ENCODE assay signal across 8 cellular contexts in the genomic region with DNA sequence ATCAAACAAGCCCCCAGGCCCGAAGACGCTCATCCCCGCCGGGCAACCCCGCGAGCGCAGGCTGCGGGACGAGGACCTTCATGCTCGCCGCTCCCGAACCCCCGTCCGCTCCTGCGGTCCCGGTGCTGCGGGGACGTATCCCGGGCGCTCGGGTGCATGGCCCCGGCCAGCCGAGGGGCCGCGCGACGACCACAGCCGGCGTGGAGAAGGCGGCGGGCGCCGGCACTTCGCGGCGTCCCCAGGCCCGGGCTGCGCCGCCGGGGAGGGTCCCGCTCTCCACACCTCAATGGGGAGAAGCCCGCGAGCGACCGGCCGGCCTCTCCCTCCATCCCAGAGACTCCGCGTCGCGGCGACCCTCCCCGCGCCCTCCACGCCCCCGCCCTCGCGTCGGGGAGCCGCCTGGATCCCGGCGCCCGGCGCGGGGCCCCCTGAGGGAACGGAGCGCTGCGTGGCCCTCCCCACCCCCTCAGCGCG. TPM values are rescaled to one million over a fixed set of nuclear protein-coding genes. Genes with fewer than 3 reads are reported as not detected.
DNase-seq lines count a peak whose midpoint lies in the region; ATAC-seq and TF ChIP-seq lines count a peak whose summit lies in the region.

No MANE protein-coding gene starts in this region.

- no TSS peak for BruUV-seq in Caco-2 (replicated peaks; lab: Mats Ljungman, UMichigan)

- H3K27me3 ChIP-seq in Caco-2 (replicated peaks; ENCODE audit: control insufficient read depth, insufficient read depth, low read length) (no peaks in the 10 kb centered on the region), foreskin keratinocyte (no peaks in the 10 kb centered on the region)

- H3K27me3 Mint-ChIP-seq in Caco-2 (ENCODE audit: insufficient read depth, unreplicated experiment) (no peaks in the 10 kb centered on the region), T-cell (peaks cover 15 to 17% of the 10 kb centered on the region in 2 donors)

- H3K4me1 ChIP-seq in Caco-2: peaks cover 48% of the 10 kb centered on the region
- H3K4me1 ChIP-seq in foreskin keratinocyte: peaks cover 26% of the 10 kb centered on the region

- DNase-seq in Caco-2 (no peak), T-cell (peak in 1 of 34 experiments; percentile 2), foreskin keratinocyte (no peak), skeletal muscle cell (ENCODE audit: low read depth) (no peak), dedifferentiated amniotic fluid mesenchymal stem cell (ENCODE audit: extremely low spot score) (no peak), activated gamma-delta T cell (lab: John Stamatoyannopoulos, UW) (no peak), SW 1271 (lab: John Stamatoyannopoulos, UW) (no peak)

- peak overlapping the region; percentile 84 for H3K27ac ChIP-seq in foreskin keratinocyte

- H3K4me3 Mint-ChIP-seq in Caco-2 (ENCODE audit: unreplicated experiment) (peak overlapping the region; percentile 89), T-cell (peak overlapping the region; percentile 72 to 81 (median 79))

- H3K4me3 ChIP-seq in Caco-2 (ENCODE audit: low read depth, low read length) (peak overlapping the region; percentile 50), skeletal muscle cell (ENCODE audit: low read depth, low read length) (peak overlapping the region; percentile 86)

- intact Hi-C loops in Caco-2 (cut with micrococcal nuclease; ENCODE audit: unreplicated experiment): loop anchor here (5.0 kb wide), 3 partner anchors 43 to 232 kb away; no protein-coding TSS in a partner anchor

- H3K4me1 Mint-ChIP-seq in Caco-2 (ENCODE audit: low read depth, unreplicated experiment) (peaks cover 38% of the 10 kb centered on the region), T-cell (peaks cover 10 to 14% (median 11%) of the 10 kb centered on the region in 3 donors)

- H3K9me3 ChIP-seq in Caco-2: no peaks in the 10 kb centered on the region

- H3K27ac Mint-ChIP-seq in Caco-2 (ENCODE audit: unreplicated experiment): peak overlapping the region; percentile 88
- no peak overlapping the region for H3K27ac Mint-ChIP-seq in T-cell

- no peaks in the 10 kb centered on the region for H3K9me3 Mint-ChIP-seq in Caco-2 (ENCODE audit: unreplicated experiment)
- H3K9me3 Mint-ChIP-seq in T-cell: no peaks in the 10 kb centered on the region

- peaks cover 29% of the 10 kb centered on the region for H3K36me3 Mint-ChIP-seq in Caco-2 (ENCODE audit: insufficient read depth, unreplicated experiment)
- H3K36me3 Mint-ChIP-seq in T-cell: no peaks in the 10 kb centered on the region

- POLR2A ChIA-PET in Caco-2 (lab: Charles Lee) (interaction anchor here (0.9 to 1.4 kb wide), 3 partner anchors 8 to 288 kb away, joined by 3 to 5 read pairs (median 3); no protein-coding TSS in a partner anchor), T-cell (lab: Charles Lee) (no interaction called here)

- TF ChIP-seq CTCF in Caco-2 (IDR thresholded peaks at IDR 0.05; ENCODE audit: insufficient read depth in 1 of 2, low read depth in 1 of 2, low read length in 1 of 2, severe bottlenecking in 1 of 2, unreplicated experiment in 1 of 2): no peak
- TF ChIP-seq CTCF in foreskin keratinocyte (conservative IDR thresholded peaks at IDR 0.05): no peak

- H3K36me3 ChIP-seq in Caco-2 (ENCODE audit: control insufficient read depth, insufficient read depth, low read length): no peaks in the 10 kb centered on the region

- CTCF ChIA-PET in Caco-2 (lab: Charles Lee): interaction anchor here (3.2 kb wide), 1 partner anchor 290 kb away, joined by 17 read pairs; no protein-coding TSS in a partner anchor
- CTCF ChIA-PET in T-cell (lab: Charles Lee): interaction anchor here in 1 of 2 donors (0.6 kb wide), 1 partner anchor 136 kb away, joined by 3 read pairs; no protein-coding TSS in a partner anchor

- ATAC-seq in GM21717 (IDR thresholded peaks at IDR 0.05; ENCODE audit: unreplicated experiment) (peak; percentile 17), T-cell (replicated peaks in 1 of 4) (peak; percentile 23 to 36 (median 32)), foreskin keratinocyte (no peak)

RNA-seq across cellular contexts. Expression of gene ERRFI1, which starts 0.4 kb away (rescaled TPM):
- 37.2 and 40.9 TPM in 2 replicates for total RNA-seq in Caco-2 (2022)
- total RNA-seq in T-cell: 1 to 10 TPM; 1.5 to 3.8 (median 2.2) TPM
- total RNA-seq in foreskin keratinocyte: 98.3 and 108 TPM in 2 replicates
- polyA plus RNA-seq in foreskin keratinocyte: 39.9 and 53.9 TPM in 2 replicates
